1 cellular context compared by ENCODE assay signal in genomic region chr10:86775056-86775858, GRCh38.
A peak's percentile ranks its signal among the peaks of the same experiment; 100 is the strongest.
TF ChIP-seq lines count a peak whose summit lies in the region.

No MANE protein-coding gene starts in this region.

TF ChIP-seq in HepG2, 621 proteins besides CTCF, POLR2A, EP300 and RAD21 (continued from another document and continues in another):
- TF ChIP-seq, protein P1, sequence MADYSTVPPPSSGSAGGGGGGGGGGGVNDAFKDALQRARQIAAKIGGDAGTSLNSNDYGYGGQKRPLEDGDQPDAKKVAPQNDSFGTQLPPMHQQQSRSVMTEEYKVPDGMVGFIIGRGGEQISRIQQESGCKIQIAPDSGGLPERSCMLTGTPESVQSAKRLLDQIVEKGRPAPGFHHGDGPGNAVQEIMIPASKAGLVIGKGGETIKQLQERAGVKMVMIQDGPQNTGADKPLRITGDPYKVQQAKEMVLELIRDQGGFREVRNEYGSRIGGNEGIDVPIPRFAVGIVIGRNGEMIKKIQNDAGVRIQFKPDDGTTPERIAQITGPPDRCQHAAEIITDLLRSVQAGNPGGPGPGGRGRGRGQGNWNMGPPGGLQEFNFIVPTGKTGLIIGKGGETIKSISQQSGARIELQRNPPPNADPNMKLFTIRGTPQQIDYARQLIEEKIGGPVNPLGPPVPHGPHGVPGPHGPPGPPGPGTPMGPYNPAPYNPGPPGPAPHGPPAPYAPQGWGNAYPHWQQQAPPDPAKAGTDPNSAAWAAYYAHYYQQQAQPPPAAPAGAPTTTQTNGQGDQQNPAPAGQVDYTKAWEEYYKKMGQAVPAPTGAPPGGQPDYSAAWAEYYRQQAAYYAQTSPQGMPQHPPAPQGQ (CRISPR knock-in tag; IDR thresholded peaks at IDR 0.05; ENCODE audit: borderline replicate concordance) = no peak
- TF ChIP-seq ZNF44 (CRISPR knock-in tag; IDR thresholded peaks at IDR 0.05) (no peak), EEA1 (CRISPR knock-in tag; IDR thresholded peaks at IDR 0.05; ENCODE audit: borderline replicate concordance) (no peak), SAFB2 (CRISPR knock-in tag; IDR thresholded peaks at IDR 0.05; ENCODE audit: borderline replicate concordance, low read depth) (no peak), GATAD2A (CRISPR knock-in tag; IDR thresholded peaks at IDR 0.05) (peak; percentile 95), ZFP91 (CRISPR knock-in tag; IDR thresholded peaks at IDR 0.05; ENCODE audit: borderline replicate concordance) (no peak), SP1 (IDR thresholded peaks at IDR 0.05) (no peak), SP1 (CRISPR knock-in tag; IDR thresholded peaks at IDR 0.05) (no peak), ZNF737 (CRISPR knock-in tag; IDR thresholded peaks at IDR 0.05; ENCODE audit: borderline replicate concordance) (no peak), ZSCAN22 (CRISPR knock-in tag; IDR thresholded peaks at IDR 0.05) (no peak), ZBTB44 (CRISPR knock-in tag; IDR thresholded peaks at IDR 0.05) (no peak), AFF4 (CRISPR knock-in tag; IDR thresholded peaks at IDR 0.05) (no peak), GATA4 (IDR thresholded peaks at IDR 0.05; ENCODE audit: borderline replicate concordance, low read depth) (peak; percentile 48; the same call in 1 of the 2 replicates), FOXA3 (CRISPR knock-in tag; IDR thresholded peaks at IDR 0.05) (peak; percentile 92), ZNF564 (CRISPR knock-in tag; IDR thresholded peaks at IDR 0.05) (0 out of 2 replicates have a peak, but pooled peaks have one; percentile 28), REL (CRISPR knock-in tag; conservative IDR thresholded peaks at IDR 0.05) (no peak), ZNF121 (CRISPR knock-in tag; IDR thresholded peaks at IDR 0.05) (no peak), ZSCAN12 (CRISPR knock-in tag; IDR thresholded peaks at IDR 0.05) (no peak), ZNF343 (CRISPR knock-in tag; IDR thresholded peaks at IDR 0.05) (no peak), TFE3 (CRISPR knock-in tag; IDR thresholded peaks at IDR 0.05) (0 out of 2 replicates have a peak, but pooled peaks have one; percentile 32), NR2F1 (CRISPR knock-in tag; IDR thresholded peaks at IDR 0.05) (no peak), PBX2 (CRISPR knock-in tag; IDR thresholded peaks at IDR 0.05) (no peak), PHF21A (CRISPR knock-in tag; IDR thresholded peaks at IDR 0.05) (0 out of 2 replicates have a peak, but pooled peaks have one; percentile 55), MED13 (CRISPR knock-in tag; IDR thresholded peaks at IDR 0.05) (no peak), CBX2 (IDR thresholded peaks at IDR 0.05; ENCODE audit: low read depth, low read length) (no peak), CBX2 (CRISPR knock-in tag; IDR thresholded peaks at IDR 0.05; ENCODE audit: low read depth) (no peak), KDM4B (CRISPR knock-in tag; IDR thresholded peaks at IDR 0.05) (no peak), KDM3A (CRISPR knock-in tag; IDR thresholded peaks at IDR 0.05; ENCODE audit: low read depth) (no peak; the same call in 1 of the 2 replicates), SRSF4 (IDR thresholded peaks at IDR 0.05; ENCODE audit: low read depth, low read length, poor library complexity, severe bottlenecking) (no peak), ZNF777 (CRISPR knock-in tag; IDR thresholded peaks at IDR 0.05) (no peak), ZFP62 (CRISPR knock-in tag; IDR thresholded peaks at IDR 0.05) (no peak), KDM5A (IDR thresholded peaks at IDR 0.05; ENCODE audit: borderline replicate concordance, low read length) (no peak), SMAD3 (CRISPR knock-in tag; IDR thresholded peaks at IDR 0.05) (peak; percentile 77; the same call in 1 of the 2 replicates), ZNF713 (CRISPR knock-in tag; IDR thresholded peaks at IDR 0.05) (no peak), LCORL (IDR thresholded peaks at IDR 0.05) (no peak), LCORL (CRISPR knock-in tag; IDR thresholded peaks at IDR 0.05) (peak; percentile 51; the same call in 1 of the 2 replicates), GTF2F1 (IDR thresholded peaks at IDR 0.05; ENCODE audit: low read length) (no peak), ZSCAN30 (CRISPR knock-in tag; IDR thresholded peaks at IDR 0.05) (no peak), ETV6 (CRISPR knock-in tag; conservative IDR thresholded peaks at IDR 0.05) (no peak), ZFY (CRISPR knock-in tag; IDR thresholded peaks at IDR 0.05) (no peak), GMEB1 (CRISPR knock-in tag; IDR thresholded peaks at IDR 0.05; ENCODE audit: borderline replicate concordance) (no peak)
- TF ChIP-seq, protein P2, sequence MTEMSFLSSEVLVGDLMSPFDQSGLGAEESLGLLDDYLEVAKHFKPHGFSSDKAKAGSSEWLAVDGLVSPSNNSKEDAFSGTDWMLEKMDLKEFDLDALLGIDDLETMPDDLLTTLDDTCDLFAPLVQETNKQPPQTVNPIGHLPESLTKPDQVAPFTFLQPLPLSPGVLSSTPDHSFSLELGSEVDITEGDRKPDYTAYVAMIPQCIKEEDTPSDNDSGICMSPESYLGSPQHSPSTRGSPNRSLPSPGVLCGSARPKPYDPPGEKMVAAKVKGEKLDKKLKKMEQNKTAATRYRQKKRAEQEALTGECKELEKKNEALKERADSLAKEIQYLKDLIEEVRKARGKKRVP (CRISPR knock-in tag; IDR thresholded peaks at IDR 0.05) = no peak
- TF ChIP-seq, protein P3, sequence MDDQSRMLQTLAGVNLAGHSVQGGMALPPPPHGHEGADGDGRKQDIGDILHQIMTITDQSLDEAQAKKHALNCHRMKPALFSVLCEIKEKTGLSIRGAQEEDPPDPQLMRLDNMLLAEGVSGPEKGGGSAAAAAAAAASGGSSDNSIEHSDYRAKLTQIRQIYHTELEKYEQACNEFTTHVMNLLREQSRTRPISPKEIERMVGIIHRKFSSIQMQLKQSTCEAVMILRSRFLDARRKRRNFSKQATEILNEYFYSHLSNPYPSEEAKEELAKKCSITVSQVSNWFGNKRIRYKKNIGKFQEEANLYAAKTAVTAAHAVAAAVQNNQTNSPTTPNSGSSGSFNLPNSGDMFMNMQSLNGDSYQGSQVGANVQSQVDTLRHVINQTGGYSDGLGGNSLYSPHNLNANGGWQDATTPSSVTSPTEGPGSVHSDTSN (CRISPR knock-in tag; IDR thresholded peaks at IDR 0.05; ENCODE audit: borderline replicate concordance) = no peak
- TF ChIP-seq, protein P4, sequence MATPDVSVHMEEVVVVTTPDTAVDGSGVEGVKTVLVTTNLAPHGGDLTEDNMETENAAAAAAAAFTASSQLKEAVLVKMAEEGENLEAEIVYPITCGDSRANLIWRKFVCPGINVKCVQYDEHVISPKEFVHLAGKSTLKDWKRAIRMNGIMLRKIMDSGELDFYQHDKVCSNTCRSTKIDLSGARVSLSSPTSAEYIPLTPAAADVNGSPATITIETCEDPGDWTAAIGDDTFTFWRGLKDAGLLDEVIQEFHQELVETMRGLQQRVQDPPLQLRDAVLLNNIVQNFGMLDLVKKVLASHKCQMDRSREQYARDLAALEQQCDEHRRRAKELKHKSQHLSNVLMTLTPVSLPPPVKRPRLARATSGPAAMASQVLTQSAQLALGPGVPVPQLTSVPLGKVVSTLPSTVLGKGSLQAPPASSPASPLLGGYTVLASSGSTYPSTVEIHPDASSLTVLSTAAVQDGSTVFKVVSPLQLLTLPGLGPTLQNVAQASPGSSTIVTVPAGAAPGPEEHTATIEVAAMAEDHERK (CRISPR knock-in tag; IDR thresholded peaks at IDR 0.05; ENCODE audit: low read depth) = no peak
- TF ChIP-seq, protein P5, sequence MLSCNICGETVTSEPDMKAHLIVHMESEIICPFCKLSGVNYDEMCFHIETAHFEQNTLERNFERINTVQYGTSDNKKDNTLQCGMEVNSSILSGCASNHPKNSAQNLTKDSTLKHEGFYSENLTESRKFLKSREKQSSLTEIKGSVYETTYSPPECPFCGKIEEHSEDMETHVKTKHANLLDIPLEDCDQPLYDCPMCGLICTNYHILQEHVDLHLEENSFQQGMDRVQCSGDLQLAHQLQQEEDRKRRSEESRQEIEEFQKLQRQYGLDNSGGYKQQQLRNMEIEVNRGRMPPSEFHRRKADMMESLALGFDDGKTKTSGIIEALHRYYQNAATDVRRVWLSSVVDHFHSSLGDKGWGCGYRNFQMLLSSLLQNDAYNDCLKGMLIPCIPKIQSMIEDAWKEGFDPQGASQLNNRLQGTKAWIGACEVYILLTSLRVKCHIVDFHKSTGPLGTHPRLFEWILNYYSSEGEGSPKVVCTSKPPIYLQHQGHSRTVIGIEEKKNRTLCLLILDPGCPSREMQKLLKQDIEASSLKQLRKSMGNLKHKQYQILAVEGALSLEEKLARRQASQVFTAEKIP (CRISPR knock-in tag; IDR thresholded peaks at IDR 0.05; ENCODE audit: borderline replicate concordance) = no peak
